ENCODE assay signal across 8 cellular contexts in the genomic region with DNA sequence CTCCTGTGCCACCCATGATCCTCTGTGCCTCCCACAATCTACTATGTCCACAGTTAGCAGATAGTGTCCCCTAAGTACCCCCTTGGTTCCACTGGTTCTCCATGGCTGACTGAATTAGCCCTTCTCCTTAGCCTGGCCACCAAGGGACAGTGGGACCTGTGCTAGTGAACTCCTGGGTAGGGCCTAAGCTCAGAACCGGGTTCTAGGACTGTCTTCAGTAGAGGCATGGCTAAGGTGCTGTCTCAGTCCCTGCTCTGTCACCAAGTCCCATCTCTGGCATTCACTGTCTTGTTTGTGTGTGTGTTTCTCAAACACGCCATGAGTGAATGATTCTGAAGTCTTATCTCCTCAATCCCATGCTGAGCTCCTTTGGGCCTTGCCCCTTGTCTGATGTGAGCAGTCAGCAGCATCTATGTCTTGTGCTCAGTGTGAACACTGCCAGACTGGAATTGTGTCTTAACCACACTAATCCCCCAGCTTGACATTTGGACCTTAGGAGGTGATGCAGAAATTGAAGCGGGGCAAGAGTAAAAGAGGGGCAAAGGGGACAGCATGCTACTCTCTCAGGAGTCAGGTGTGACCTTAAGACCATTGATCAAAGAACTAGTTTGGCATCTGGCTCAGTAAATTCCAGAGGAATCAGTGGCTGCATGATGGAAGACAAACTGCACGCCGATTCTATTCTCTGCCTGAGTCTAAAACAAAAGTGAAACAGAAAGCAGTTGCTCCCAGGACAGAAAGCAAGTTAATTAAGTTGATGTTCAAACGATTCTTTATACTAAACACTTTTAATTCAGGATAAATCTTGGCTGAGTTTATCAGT.
DNase-seq lines count a peak whose midpoint lies in the region; ATAC-seq and TF ChIP-seq lines count a peak whose summit lies in the region.

No MANE protein-coding gene starts in this region.

- no peaks in the 10 kb centered on the region for H3K27me3 ChIP-seq in CD4-positive, alpha-beta memory T cell (ENCODE audit: insufficient read depth, low read length)
- H3K27me3 ChIP-seq in ovary: no peaks in the 10 kb centered on the region

- H3K4me1 Mint-ChIP-seq in CD4-positive, alpha-beta memory T cell: peaks cover 16 to 21% (median 18%) of the 10 kb centered on the region in 4 donors
- peaks cover 6 to 11% (median 9%) of the 10 kb centered on the region in 3 donors for H3K4me1 Mint-ChIP-seq in IgD-negative memory B cell

- DNase-seq in CD4-positive, alpha-beta memory T cell: peak in 4 of 5 donors; percentile 13 to 39 (median 24)
- DNase-seq in dermis blood vessel endothelial cell (peak; percentile 32), ovary (no peak), NCI-H187 treated with DMSO at 0.1 percent for 48 hours (lab: John Stamatoyannopoulos, UW) (no peak), erythroblast (lab: John Stamatoyannopoulos, UW) (no peak), NCI-H345 (lab: John Stamatoyannopoulos, UW) (no peak)

- peaks cover 0 to 2% (median 0%) of the 10 kb centered on the region in 8 donors for H3K9me3 Mint-ChIP-seq in CD4-positive, alpha-beta memory T cell
- no peaks in the 10 kb centered on the region for H3K9me3 Mint-ChIP-seq in IgD-negative memory B cell

- intact Hi-C loops in CD4-positive, alpha-beta memory T cell (cut with micrococcal nuclease): no loop called here
- intact Hi-C loops in ovary (cut with DNase I): no loop called here

- ATAC-seq in GM19023 (IDR thresholded peaks at IDR 0.05; ENCODE audit: unreplicated experiment): no peak

- H3K9me3 ChIP-seq in CD4-positive, alpha-beta memory T cell (ENCODE audit: control insufficient read depth in 1 of 2, low read length in 2 of 2): no peaks in the 10 kb centered on the region
- H3K9me3 ChIP-seq in ovary: no peaks in the 10 kb centered on the region

- H3K27ac Mint-ChIP-seq in CD4-positive, alpha-beta memory T cell: peak overlapping the region; percentile 1 to 92 (median 86)
- peak overlapping the region in 1 of 3 donors; percentile 63 for H3K27ac Mint-ChIP-seq in IgD-negative memory B cell

- TF ChIP-seq POLR2A in ovary (IDR thresholded peaks at IDR 0.05) (no peak), erythroblast (IDR thresholded peaks at IDR 0.05; ENCODE audit: low read length) (no peak)

- H3K4me3 ChIP-seq in CD4-positive, alpha-beta memory T cell (ENCODE audit: low read length in 2 of 2): peak overlapping the region; percentile 24 to 36
- peak overlapping the region; percentile 22 for H3K4me3 ChIP-seq in ovary

- POLR2A ChIA-PET in CD4-positive, alpha-beta memory T cell (lab: Charles Lee; ENCODE audit: partially characterized antibody): no interaction called here

- 28 to 32% (median 30%) methylated on average over 6 of the region's 6 CpGs for WGBS in ovary, 3 donors

- H3K27ac ChIP-seq in CD4-positive, alpha-beta memory T cell (ENCODE audit: low read depth, low read length): no peak overlapping the region
- H3K27ac ChIP-seq in ovary: peak overlapping the region in 1 of 2 donors; percentile 5

- no peaks in the 10 kb centered on the region for H3K36me3 Mint-ChIP-seq in CD4-positive, alpha-beta memory T cell
- H3K36me3 Mint-ChIP-seq in IgD-negative memory B cell: peaks cover 1% of the 10 kb centered on the region

- CTCF ChIA-PET in CD4-positive, alpha-beta memory T cell (lab: Charles Lee; ENCODE audit: partially characterized antibody): interaction anchor here (1.2 kb wide), 1 partner anchor 10 kb away, joined by 3 read pairs; no protein-coding TSS in a partner anchor

- TF ChIP-seq CTCF in ovary (IDR thresholded peaks at IDR 0.05): no peak

- H3K4me1 ChIP-seq in CD4-positive, alpha-beta memory T cell (ENCODE audit: insufficient read depth, low read length): peaks cover 18% of the 10 kb centered on the region
- H3K4me1 ChIP-seq in ovary (ENCODE audit: insufficient read depth): no peaks in the 10 kb centered on the region

- TF ChIP-seq EP300 in ovary (IDR thresholded peaks at IDR 0.05): no peak

- peak overlapping the region; percentile 75 to 91 (median 88) for H3K4me3 Mint-ChIP-seq in CD4-positive, alpha-beta memory T cell
- H3K4me3 Mint-ChIP-seq in IgD-negative memory B cell: peak overlapping the region; percentile 3 to 88 (median 80)

- no peaks in the 10 kb centered on the region for H3K36me3 ChIP-seq in CD4-positive, alpha-beta memory T cell (ENCODE audit: insufficient read depth, low read length)
- no peaks in the 10 kb centered on the region for H3K36me3 ChIP-seq in ovary

- H3K27me3 Mint-ChIP-seq in CD4-positive, alpha-beta memory T cell: peaks cover 0 to 1% of the 10 kb centered on the region in 2 donors
- H3K27me3 Mint-ChIP-seq in IgD-negative memory B cell: no peaks in the 10 kb centered on the region

Comparison
In these comparisons a context has a peak if more than half of its experiments do, and no peak if none do; other contexts are left out.
1. DNase-seq: peak in CD4-positive, alpha-beta memory T cell (4 of 5) and dermis blood vessel endothelial cell (single experiment); none in ovary (0 of 5), NCI-H187 treated with DMSO at 0.1 percent for 48 hours (single experiment), erythroblast (0 of 2) and NCI-H345 (single experiment).